In the genomic region with DNA sequence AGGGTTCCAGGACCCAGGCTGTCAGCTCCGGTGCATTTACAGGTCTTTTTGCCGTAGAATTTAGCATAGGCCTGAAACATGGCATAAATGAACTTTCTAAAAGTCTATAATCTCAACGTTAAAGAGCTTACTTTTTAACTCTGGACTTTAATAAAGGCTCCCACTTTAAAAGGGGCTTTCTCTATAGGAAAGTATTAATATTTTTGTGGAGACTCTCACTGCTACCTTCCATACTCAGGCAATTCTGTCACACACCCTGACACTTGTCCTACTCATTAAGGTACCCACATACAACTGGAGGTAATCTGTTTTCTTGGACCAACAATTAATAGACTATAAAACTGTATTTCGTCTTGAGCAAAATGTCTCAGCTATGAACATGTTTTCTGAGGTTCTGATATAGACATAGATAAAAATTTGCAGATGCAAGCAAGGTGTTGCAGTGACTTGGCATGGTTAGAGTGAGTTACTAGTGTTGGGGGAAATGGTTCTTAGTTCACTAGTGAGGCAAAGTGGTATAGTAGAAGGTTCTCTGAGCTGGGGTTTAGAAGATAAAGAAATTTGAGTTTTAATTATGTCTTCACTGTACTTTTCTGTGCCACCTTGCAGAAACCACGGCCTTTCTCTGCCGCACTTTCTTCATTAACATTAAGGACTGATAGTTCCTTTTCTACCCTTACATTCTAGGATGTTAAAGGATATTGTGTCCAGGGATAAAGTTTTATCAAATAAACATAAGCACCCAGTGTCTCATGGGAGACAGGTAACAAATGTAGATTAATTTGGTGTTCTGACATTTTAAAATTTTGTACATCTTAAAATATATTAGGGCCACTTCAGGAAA, we compare ENCODE assay signal across 8 cellular contexts. TPM values are rescaled to one million over a fixed set of nuclear protein-coding genes. Genes with fewer than 3 reads are reported as not detected.
DNase-seq lines count a peak whose midpoint lies in the region; ATAC-seq and TF ChIP-seq lines count a peak whose summit lies in the region.

No MANE protein-coding gene starts in this region.

- peaks cover 27 to 45% (median 39%) of the 10 kb centered on the region in 4 donors for H3K4me1 Mint-ChIP-seq in CD4-positive, CD25-positive, alpha-beta regulatory T cell
- peaks cover 53% of the 10 kb centered on the region for H3K4me1 Mint-ChIP-seq in neural crest cell

- 25 to 36% methylated on average over 4 of the region's 6 CpGs for WGBS in ectodermal cell, 2 experiments

- H3K36me3 Mint-ChIP-seq in CD4-positive, CD25-positive, alpha-beta regulatory T cell, result no peaks in the 10 kb centered on the region
- no peaks in the 10 kb centered on the region for H3K36me3 Mint-ChIP-seq in neural crest cell (ENCODE audit: low read depth)

- H3K4me3 Mint-ChIP-seq in CD4-positive, CD25-positive, alpha-beta regulatory T cell, result peak overlapping the region; percentile 88 to 99 (median 94)
- H3K4me3 Mint-ChIP-seq in neural crest cell, result peak overlapping the region; percentile 91

- H3K36me3 ChIP-seq in CD4-positive, CD25-positive, alpha-beta regulatory T cell (ENCODE audit: control insufficient read depth, insufficient read depth, low read length), result no peaks in the 10 kb centered on the region
- no peaks in the 10 kb centered on the region for H3K36me3 ChIP-seq in ectodermal cell (ENCODE audit: control insufficient read depth, insufficient read depth, low read length)

- peaks cover 35% of the 10 kb centered on the region for H3K4me1 ChIP-seq in CD4-positive, CD25-positive, alpha-beta regulatory T cell (ENCODE audit: control insufficient read depth, insufficient read depth, low read length, poor library complexity, severe bottlenecking)
- H3K4me1 ChIP-seq in ectodermal cell (ENCODE audit: control insufficient read depth, insufficient read depth, low read length), result no peaks in the 10 kb centered on the region

- no peaks in the 10 kb centered on the region for H3K27me3 ChIP-seq in CD4-positive, CD25-positive, alpha-beta regulatory T cell (ENCODE audit: control insufficient read depth, insufficient read depth, low read length)
- H3K27me3 ChIP-seq in ectodermal cell (ENCODE audit: control insufficient read depth, insufficient read depth, low read length, poor library complexity, severe bottlenecking), result peaks cover 12% of the 10 kb centered on the region

- peak in 2 of 3 donors; percentile 28 to 38 for DNase-seq in CD4-positive, CD25-positive, alpha-beta regulatory T cell
- DNase-seq in NCI-H82 (lab: John Stamatoyannopoulos, UW), result peak; percentile 47
- no peak for DNase-seq in neural crest cell (ENCODE audit: low read depth, low spot score)
- DNase-seq in COLO829 (ENCODE audit: low spot score), result no peak
- DNase-seq in putamen (ENCODE audit: low spot score), result no peak
- no peak for DNase-seq in NCI-H510A treated with DMSO at 0.1 percent for 48 hours (lab: John Stamatoyannopoulos, UW)

- H3K9me3 Mint-ChIP-seq in CD4-positive, CD25-positive, alpha-beta regulatory T cell, result no peaks in the 10 kb centered on the region
- no peaks in the 10 kb centered on the region for H3K9me3 Mint-ChIP-seq in neural crest cell

- H3K4me3 ChIP-seq in CD4-positive, CD25-positive, alpha-beta regulatory T cell (ENCODE audit: low read depth, low read length), result peak overlapping the region; percentile 88
- peak overlapping the region; percentile 84 for H3K4me3 ChIP-seq in ectodermal cell (ENCODE audit: insufficient read depth, low read depth, low read length)

- H3K9me3 ChIP-seq in CD4-positive, CD25-positive, alpha-beta regulatory T cell (ENCODE audit: control insufficient read depth in 2 of 2, low read length in 2 of 2), result no peaks in the 10 kb centered on the region
- H3K9me3 ChIP-seq in ectodermal cell (ENCODE audit: control insufficient read depth, low read length), result no peaks in the 10 kb centered on the region

- no peaks in the 10 kb centered on the region for H3K27me3 Mint-ChIP-seq in CD4-positive, CD25-positive, alpha-beta regulatory T cell
- H3K27me3 Mint-ChIP-seq in neural crest cell (ENCODE audit: low read depth), result peaks cover 2% of the 10 kb centered on the region

- TF ChIP-seq CTCF in neural crest cell (conservative IDR thresholded peaks at IDR 0.05), result no peak

- no peak for ATAC-seq in CD4-positive, CD25-positive, alpha-beta regulatory T cell (ENCODE audit: low read depth in 2 of 2)
- ATAC-seq in HG02938 (IDR thresholded peaks at IDR 0.05; ENCODE audit: unreplicated experiment), result no peak

- H3K27ac Mint-ChIP-seq in CD4-positive, CD25-positive, alpha-beta regulatory T cell, result peak overlapping the region; percentile 97 to 99 (median 99)
- H3K27ac Mint-ChIP-seq in neural crest cell (ENCODE audit: unreplicated experiment), result peak overlapping the region; percentile 97

- peak overlapping the region; percentile 100 for H3K27ac ChIP-seq in CD4-positive, CD25-positive, alpha-beta regulatory T cell (ENCODE audit: insufficient read depth, low read length, poor library complexity, severe bottlenecking)
- H3K27ac ChIP-seq in ectodermal cell (ENCODE audit: insufficient read depth, low read depth, low read length, poor library complexity, severe bottlenecking), result peak overlapping the region; percentile 97

RNA-seq across cellular contexts. Expression of gene NR4A2, which starts 10.8 kb away (rescaled TPM):
- total RNA-seq in CD4-positive, CD25-positive, alpha-beta regulatory T cell, result 398 TPM
- 10 to 100 TPM; 11.4 to 22.6 (median 13.4) TPM for polyA plus RNA-seq in CD4-positive, CD25-positive, alpha-beta regulatory T cell
- polyA plus RNA-seq in ectodermal cell (2013, experiment 1 of 4), result 1.6 TPM
- polyA plus RNA-seq in ectodermal cell (2013, experiment 2 of 4), result 1.4 TPM
- polyA plus RNA-seq in ectodermal cell (2013, experiment 3 of 4), result 1.6 TPM
- 1.6 TPM for polyA plus RNA-seq in ectodermal cell (2013, experiment 4 of 4)
- 7.8 and 7.9 TPM in 2 replicates for total RNA-seq in neural crest cell

Comparison
In these comparisons a context has a peak if more than half of its experiments do, and no peak if none do; other contexts are left out.
1. DNase-seq: peak in CD4-positive, CD25-positive, alpha-beta regulatory T cell (2 of 3) and NCI-H82 (single experiment); none in neural crest cell (single experiment), COLO829 (single experiment), putamen (single experiment) and NCI-H510A treated with DMSO at 0.1 percent for 48 hours (single experiment).
2. RNA of gene NR4A2, which starts 10.8 kb away (total RNA-seq): 398 TPM in CD4-positive, CD25-positive, alpha-beta regulatory T cell (single experiment); 7.8 to 7.9 TPM in neural crest cell; every median in the first group is over 10 times any median in the second.